39 cellular contexts compared by ENCODE assay signal in the genomic region with DNA sequence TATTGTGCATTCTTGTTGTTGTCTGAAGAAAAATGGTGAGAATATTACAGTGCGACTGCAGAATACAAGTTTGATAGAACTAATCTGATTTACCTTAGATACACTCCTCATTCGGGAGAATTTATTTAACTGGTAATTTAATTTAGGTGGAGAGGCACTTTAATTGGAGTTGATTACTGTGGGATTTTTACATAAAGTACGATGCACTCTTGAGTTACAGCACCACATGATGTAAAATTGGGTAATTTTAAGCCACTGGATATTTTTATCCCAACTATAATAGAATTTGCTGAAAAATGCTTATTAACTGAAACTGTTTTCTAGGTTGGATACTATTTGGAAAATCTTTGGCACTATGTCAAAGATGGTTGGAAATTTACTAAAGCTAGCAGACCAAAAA. TPM values are rescaled to one million over a fixed set of nuclear protein-coding genes. Genes with fewer than 3 reads are reported as not detected.
"Had no signal": no experiment of that assay in that cellular context is flagged by ENCODE, and none has a peak within 500 bp of the region (broad histone marks: within the 10 kb centered on the region; RNA-seq: fewer than 3 reads in every experiment).

No MANE protein-coding gene starts in this region.

- H3K27me3 ChIP-seq: MG63 had no signal

- H3K4me2 ChIP-seq: KMS-11 had no signal

- DNase-seq: Karpas-422, Kasumi-1, KG1, MG63, MM.1S, MV-4-11, NCI-H1048, NCI-H1092 treated with DMSO at 0.1 percent for 48 hours, NCI-H1105, NCI-H1105 treated with DMSO at 0.1 percent for 48 hours, NCI-H1417, NCI-H1417 treated with DMSO at 0.1 percent for 48 hours, NCI-H1436, NCI-H1436 treated with DMSO at 0.1 percent for 48 hours, NCI-H146, NCI-H1694, NCI-H1694 treated with DMSO at 0.1 percent for 48 hours, NCI-H187, NCI-H187 treated with DMSO at 0.1 percent for 48 hours, NCI-H1930, NCI-H2029, NCI-H2029 treated with DMSO at 0.1 percent for 48 hours, NCI-H2081, NCI-H2081 treated with DMSO at 0.1 percent for 48 hours, NCI-H2107, NCI-H2171, NCI-H2171 treated with DMSO at 0.1 percent for 48 hours, NCI-H2227 treated with DMSO at 0.1 percent for 48 hours, NCI-H226, NCI-H345, NCI-H446, NCI-H446 treated with DMSO at 0.1 percent for 48 hours, NCI-H510A, NCI-H510A treated with DMSO at 0.1 percent for 48 hours had no signal

- H3K9ac ChIP-seq: KMS-11 had no signal

- H3K27ac ChIP-seq: KMS-11 had no signal

- H3K9me3 ChIP-seq: MG63 had no signal

- H3K4me3 ChIP-seq: MG63 had no signal

RNA-seq across cellular contexts. Expression of a gene that starts 35.4 kb away (rescaled TPM):
- total RNA-seq: LHCN-M2, M059J, MCF 10A, NCI-H460 had no signal
